In the genomic region with DNA sequence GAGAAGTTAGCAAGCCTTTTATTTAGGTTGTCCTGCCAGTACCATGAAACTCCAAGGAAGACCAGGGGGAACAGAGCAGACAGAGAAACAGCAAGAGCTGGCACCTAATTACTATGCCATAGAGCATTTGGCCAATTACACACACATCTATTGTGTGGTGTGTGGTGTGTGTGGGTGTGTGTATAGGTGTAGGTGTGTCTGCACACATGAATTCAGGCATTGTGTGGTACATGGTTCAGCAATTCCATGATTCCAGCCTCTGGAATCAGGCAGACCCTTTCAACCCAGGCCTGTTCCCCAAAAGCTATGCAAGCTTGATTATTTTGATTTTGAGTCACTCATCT, we compare ENCODE assay signal across 27 cellular contexts.
"Had no signal": no experiment of that assay in that cellular context is flagged by ENCODE, and none has a peak within 500 bp of the region (broad histone marks: within the 10 kb centered on the region; RNA-seq: fewer than 3 reads in every experiment).

No MANE protein-coding gene starts in this region.

- ATAC-seq: activated CD4-positive, alpha-beta T cell treated with anti-CD3 and anti-CD28 coated beads for 36 hours; left ventricle myocardium superior; natural killer cell treated with Interleukin-12 subunit alpha and Interleukin-12 subunit beta and Interleukin-15 and Interleukin-18, amount 100 ng/mL, for 72 hours had no signal

- H3K27ac Mint-ChIP-seq: activated B cell treated with CpG ODN at 0.5 μM for 24 hours; activated CD4-positive, alpha-beta T cell treated with anti-CD3 and anti-CD28 coated beads for 36 hours; activated naive CD8-positive, alpha-beta T cell treated with anti-CD3 and anti-CD28 coated beads for 36 hours; activated T-cell treated with anti-CD3 and anti-CD28 coated beads, Interleukin-2, amount 50 U/mL, for 24 hours; activated T-helper 2 cell treated with anti-CD3 and anti-CD28 coated beads, Interferon-gamma antibody, Interleukin-2, Interleukin-4, amounts not matched to agents 10 μg/mL and 5 μg/mL and 100 μg/mL, durations not matched to agents 14 hours and 24 hours and 36 hours; mesothelial cell of epicardium; natural killer cell treated with Interleukin-12 subunit alpha and Interleukin-12 subunit beta and Interleukin-15 and Interleukin-18, amount 100 ng/mL, for 72 hours; T-helper 1 cell treated with Interleukin-12 subunit alpha and Interleukin-12 subunit beta and Interleukin-4 antibody, amounts not matched to agents 30 μg/mL and 1 μg/mL, for 36 hours had no signal

- DNase-seq: activated B cell treated with CpG ODN at 0.5 μM for 24 hours; activated CD4-positive, alpha-beta T cell treated with anti-CD3 and anti-CD28 coated beads for 36 hours; activated CD4-positive, alpha-beta T cell treated with anti-CD3 and anti-CD28 coated beads, Interleukin-2, amount 50 U/mL, for 4 hours; activated CD8-positive, alpha-beta memory T cell treated with anti-CD3 and anti-CD28 coated beads for 24 hours; activated CD8-positive, alpha-beta memory T cell treated with anti-CD3 and anti-CD28 coated beads, Interleukin-2, amount 50 U/mL, for 4 hours; activated naive CD4-positive, alpha-beta T cell; activated naive CD8-positive, alpha-beta T cell treated with anti-CD3 and anti-CD28 coated beads for 36 hours; activated T-cell treated with anti-CD3 and anti-CD28 coated beads, Interleukin-2, amount 50 U/mL, for 24 hours; effector CD4-positive, alpha-beta T cell; glutamatergic neuron; hippocampal formation; kidney glomerular epithelial cell; left ventricle myocardium superior; mammary epithelial cell; retina; stimulated activated CD4-positive, alpha-beta T cell treated with anti-CD3 and anti-CD28 coated beads, Interleukin-2, amount 100 ng/mL, for 48 hours; stimulated activated naive CD4-positive, alpha-beta T cell; T1000 had no signal

- H3K4me1 Mint-ChIP-seq: activated B cell treated with CpG ODN at 0.5 μM for 24 hours; activated CD4-positive, alpha-beta T cell treated with anti-CD3 and anti-CD28 coated beads for 36 hours; activated naive CD8-positive, alpha-beta T cell treated with anti-CD3 and anti-CD28 coated beads for 36 hours had no signal

- H3K9me3 Mint-ChIP-seq: activated B cell treated with CpG ODN at 0.5 μM for 24 hours; activated naive CD8-positive, alpha-beta T cell treated with anti-CD3 and anti-CD28 coated beads for 36 hours; activated T-cell treated with anti-CD3 and anti-CD28 coated beads, Interleukin-2, amount 50 U/mL, for 24 hours; activated T-helper 2 cell treated with anti-CD3 and anti-CD28 coated beads, Interferon-gamma antibody, Interleukin-2, Interleukin-4, amounts not matched to agents 10 μg/mL and 5 μg/mL and 100 μg/mL, durations not matched to agents 14 hours and 24 hours and 36 hours; mesothelial cell of epicardium; natural killer cell treated with Interleukin-12 subunit alpha and Interleukin-12 subunit beta and Interleukin-15 and Interleukin-18, amount 100 ng/mL, for 72 hours; T-helper 1 cell treated with Interleukin-12 subunit alpha and Interleukin-12 subunit beta and Interleukin-4 antibody, amounts not matched to agents 30 μg/mL and 1 μg/mL, for 36 hours; type B pancreatic cell had no signal

- H3K4me3 Mint-ChIP-seq: activated B cell treated with CpG ODN at 0.5 μM for 24 hours; activated CD4-positive, alpha-beta T cell treated with anti-CD3 and anti-CD28 coated beads for 36 hours; activated naive CD8-positive, alpha-beta T cell treated with anti-CD3 and anti-CD28 coated beads for 36 hours; activated T-cell treated with anti-CD3 and anti-CD28 coated beads, Interleukin-2, amount 50 U/mL, for 24 hours; mesothelial cell of epicardium; natural killer cell treated with Interleukin-12 subunit alpha and Interleukin-12 subunit beta and Interleukin-15 and Interleukin-18, amount 100 ng/mL, for 72 hours; T-helper 1 cell treated with Interleukin-12 subunit alpha and Interleukin-12 subunit beta and Interleukin-4 antibody, amounts not matched to agents 30 μg/mL and 1 μg/mL, for 36 hours; type B pancreatic cell had no signal

- H3K27me3 Mint-ChIP-seq: activated B cell treated with CpG ODN at 0.5 μM for 24 hours; activated CD4-positive, alpha-beta T cell treated with anti-CD3 and anti-CD28 coated beads for 36 hours; activated naive CD8-positive, alpha-beta T cell treated with anti-CD3 and anti-CD28 coated beads for 36 hours; activated T-cell treated with anti-CD3 and anti-CD28 coated beads, Interleukin-2, amount 50 U/mL, for 24 hours; type B pancreatic cell had no signal

- FAIRE-seq: frontal cortex had no signal

- H3K4me3 ChIP-seq: cardiac muscle cell, thoracic aorta, vagina had no signal

- H3K27ac ChIP-seq: cardiac muscle cell, thoracic aorta, vagina had no signal

- H3K4me1 ChIP-seq: vagina had no signal

- H3K36me3 Mint-ChIP-seq: activated naive CD8-positive, alpha-beta T cell treated with anti-CD3 and anti-CD28 coated beads for 36 hours; natural killer cell treated with Interleukin-12 subunit alpha and Interleukin-12 subunit beta and Interleukin-15 and Interleukin-18, amount 100 ng/mL, for 72 hours had no signal

- H3K36me3 ChIP-seq: cardiac muscle cell, thoracic aorta, vagina had no signal

- H3K9me3 ChIP-seq: thoracic aorta, vagina had no signal

- H3K27me3 ChIP-seq: cardiac muscle cell, vagina had no signal
